Comparison of ENCODE assay signal across 1 cellular context in genomic region chr5:43075319-43076293, GRCh38.
A peak's percentile ranks its signal among the peaks of the same experiment; 100 is the strongest.
TF ChIP-seq lines count a peak whose summit lies in the region.

No MANE protein-coding gene starts in this region.

TF ChIP-seq in K562, 482 proteins besides CTCF, POLR2A, EP300 and RAD21 (continued from another document and continues in another):
- TF ChIP-seq AFF4 (CRISPR knock-in tag; IDR thresholded peaks at IDR 0.05) (no peak), DDX20 (tag; IDR thresholded peaks at IDR 0.05; ENCODE audit: low read depth) (no peak), ZNF23 (CRISPR knock-in tag; IDR thresholded peaks at IDR 0.05) (no peak), CHD1 (IDR thresholded peaks at IDR 0.05; ENCODE audit: low read length) (no peak), ZNF165 (CRISPR knock-in tag; IDR thresholded peaks at IDR 0.05; ENCODE audit: borderline replicate concordance) (no peak), MAFK (IDR thresholded peaks at IDR 0.05; ENCODE audit: low read length) (peak; percentile 35; the same call in 1 of the 2 replicates), BMI1 (IDR thresholded peaks at IDR 0.05; ENCODE audit: low read length) (no peak), KAT2B (IDR thresholded peaks at IDR 0.05; ENCODE audit: low read depth, low read length) (no peak), ZNF75A (CRISPR knock-in tag; IDR thresholded peaks at IDR 0.05) (no peak; the same call in 1 of the 2 replicates), TOE1 (IDR thresholded peaks at IDR 0.05; ENCODE audit: borderline replicate concordance) (peak; percentile 52), TOE1 (CRISPR knock-in tag; IDR thresholded peaks at IDR 0.05; ENCODE audit: borderline replicate concordance, low read depth) (no peak), BHLHE40 (IDR thresholded peaks at IDR 0.05; ENCODE audit: low read length) (peak; percentile 84), NFE2L1 (tag; IDR thresholded peaks at IDR 0.05; ENCODE audit: borderline replicate concordance, low read depth) (no peak; the same call in 1 of the 2 replicates), MTA1 (IDR thresholded peaks at IDR 0.05; ENCODE audit: borderline replicate concordance) (no peak), TAF9B (IDR thresholded peaks at IDR 0.05; ENCODE audit: partially characterized antibody) (peak; percentile 57), ZBED1 (IDR thresholded peaks at IDR 0.05) (no peak), ZKSCAN1 (IDR thresholded peaks at IDR 0.05; ENCODE audit: low read depth, low read length) (0 out of 2 replicates have a peak, but pooled peaks have one; percentile 21), ZSCAN32 (CRISPR knock-in tag; IDR thresholded peaks at IDR 0.05) (no peak), TCFL5 (CRISPR knock-in tag; conservative IDR thresholded peaks at IDR 0.05) (0 out of 2 replicates have a peak, but pooled peaks have one; percentile 55), ATF2 (CRISPR knock-in tag; IDR thresholded peaks at IDR 0.05) (no peak), MBD1 (CRISPR knock-in tag; IDR thresholded peaks at IDR 0.05) (no peak), ZNF12 (CRISPR knock-in tag; IDR thresholded peaks at IDR 0.05) (no peak), E2F6 (IDR thresholded peaks at IDR 0.05; ENCODE audit: borderline replicate concordance in 1 of 2, extremely low read depth in 1 of 2, insufficient read depth in 1 of 2, insufficient read length in 1 of 2, low read depth in 1 of 2, low read length in 1 of 2, poor library complexity in 1 of 2, severe bottlenecking in 1 of 2) (peak; percentile 66 to 71), CREB5 (CRISPR knock-in tag; IDR thresholded peaks at IDR 0.05) (0 out of 2 replicates have a peak, but pooled peaks have one; percentile 10), POLR2G (IDR thresholded peaks at IDR 0.05; ENCODE audit: low read depth, low read length) (peak; percentile 48; the same call in 1 of the 2 replicates), NEUROD1 (IDR thresholded peaks at IDR 0.05; ENCODE audit: borderline replicate concordance, low read depth, low read length, partially characterized antibody) (no peak), MYNN (IDR thresholded peaks at IDR 0.05) (no peak), MYNN (CRISPR knock-in tag; IDR thresholded peaks at IDR 0.05) (no peak), NFRKB (IDR thresholded peaks at IDR 0.05; ENCODE audit: low read depth) (peak; percentile 74; the same call in 1 of the 2 replicates), ZNF280A (IDR thresholded peaks at IDR 0.05; ENCODE audit: low read depth, partially characterized antibody) (no peak), SOX6 (IDR thresholded peaks at IDR 0.05) (peak; percentile 49), GTF2F1 (IDR thresholded peaks at IDR 0.05; ENCODE audit: low read depth, low read length) (no peak), FOXO4 (CRISPR knock-in tag; IDR thresholded peaks at IDR 0.05) (no peak), PTBP1 (IDR thresholded peaks at IDR 0.05; ENCODE audit: low read depth, low read length) (no peak), ZNF780A (CRISPR knock-in tag; IDR thresholded peaks at IDR 0.05) (no peak), ZNF551 (CRISPR knock-in tag; IDR thresholded peaks at IDR 0.05) (0 out of 2 replicates have a peak, but pooled peaks have one; percentile 12), TAF15 (IDR thresholded peaks at IDR 0.05; ENCODE audit: low read depth, low read length) (no peak), DACH1 (IDR thresholded peaks at IDR 0.05; ENCODE audit: partially characterized antibody) (no peak), NONO (IDR thresholded peaks at IDR 0.05; ENCODE audit: low read depth in 2 of 2, low read length in 1 of 2) (0 out of 4 replicates have a peak, but pooled peaks of 1 of the 2 experiments have one; percentile 8), CCNT2 (IDR thresholded peaks at IDR 0.05; ENCODE audit: borderline replicate concordance, extremely low read depth, insufficient read length, low read depth, low read length) (no peak), PHTF2 (CRISPR knock-in tag; IDR thresholded peaks at IDR 0.05) (no peak), MXD1 (CRISPR knock-in tag; IDR thresholded peaks at IDR 0.05; ENCODE audit: borderline replicate concordance, poor library complexity, severe bottlenecking) (no peak), MNT (conservative IDR thresholded peaks at IDR 0.05) (peak; percentile 72 to 83), EP400 (IDR thresholded peaks at IDR 0.05) (peak; percentile 93), EZH2 (IDR thresholded peaks at IDR 0.05; ENCODE audit: borderline replicate concordance, low read depth, low read length) (no peak), CREB3L1 (IDR thresholded peaks at IDR 0.05; ENCODE audit: borderline replicate concordance, low read depth) (peak; percentile 86), SIX5 (IDR thresholded peaks at IDR 0.05; ENCODE audit: borderline replicate concordance in 1 of 2, insufficient read depth in 1 of 2, low read depth in 1 of 2, low read length in 2 of 2) (no peak), KLF13 (tag; IDR thresholded peaks at IDR 0.05; ENCODE audit: borderline replicate concordance, low read depth) (0 out of 2 replicates have a peak, but pooled peaks have one; percentile 52)
